8 cellular contexts compared by ENCODE assay signal in genomic region chr4:10188400-10189004, GRCh38.
"Had no signal": no experiment of that assay in that cellular context is flagged by ENCODE, and none has a peak within 500 bp of the region (broad histone marks: within the 10 kb centered on the region; RNA-seq: fewer than 3 reads in every experiment).

No MANE protein-coding gene starts in this region.

- H3K27ac ChIP-seq: HL-60, KMS-11 had no signal

- H3K27ac Mint-ChIP-seq: IgD-negative memory B cell had no signal

- ATAC-seq: HepG2 had no signal

- H3K9ac ChIP-seq: KMS-11 had no signal

- H3K36me3 Mint-ChIP-seq: IgD-negative memory B cell had no signal

- H3K4me1 Mint-ChIP-seq: IgD-negative memory B cell had no signal

- H3K4me2 ChIP-seq: KMS-11 had no signal

- FAIRE-seq: HepG2 had no signal

- DNase-seq: IMR-90, Karpas-422, KBM-7, KG1 had no signal

- H3K9me3 Mint-ChIP-seq: IgD-negative memory B cell had no signal

- H3K4me3 Mint-ChIP-seq: IgD-negative memory B cell had no signal
